Comparison of ENCODE assay signal across 10 cellular contexts in genomic region chr3:16132926-16133325, GRCh38. TPM values are rescaled to one million over a fixed set of nuclear protein-coding genes. Genes with fewer than 3 reads are reported as not detected.
DNase-seq lines count a peak whose midpoint lies in the region; ATAC-seq and TF ChIP-seq lines count a peak whose summit lies in the region.
"Had no signal": no experiment of that assay in that cellular context is flagged by ENCODE, and none has a peak within 500 bp of the region (broad histone marks: within the 10 kb centered on the region; RNA-seq: fewer than 3 reads in every experiment).

No MANE protein-coding gene starts in this region.

- no peak for TF ChIP-seq POLR2A in gastroesophageal sphincter (IDR thresholded peaks at IDR 0.05)

- H3K27me3 ChIP-seq in gastroesophageal sphincter: no peaks in the 10 kb centered on the region

- H3K36me3 ChIP-seq in gastroesophageal sphincter: no peaks in the 10 kb centered on the region

- DNase-seq in DMS 273 (lab: John Stamatoyannopoulos, UW; ENCODE audit: unreplicated experiment) (peak; percentile 97), RPMI7951 (ENCODE audit: low read depth) (peak; percentile 39), posterior cingulate gyrus (peak in 7 of 10 donors; percentile 25 to 88 (median 36)), posterior vena cava (ENCODE audit: low spot score) (no peak), A172 (ENCODE audit: low spot score) (no peak), midbrain (lab: John Stamatoyannopoulos, UW) (no peak)
- DNase-seq in activated CD4-positive, CD25-positive, alpha-beta regulatory T cell treated with anti-CD3 and anti-CD28 coated beads, Interleukin-2, amount 50 U/mL, for 72 hours: no peak
- DNase-seq: AML-193, NCI-H146 had no signal

- intact Hi-C loops in posterior cingulate gyrus (cut with DNase I): no loop called here
- intact Hi-C loops in posterior vena cava (cut with DNase I): loop anchor here in 1 of 2 donors (10.0 kb wide), 1 partner anchor 78 kb away; no protein-coding TSS in a partner anchor

- 7% methylated on average over 2 to 3 of the region's 3 CpGs for WGBS in gastroesophageal sphincter (ENCODE audit: low coverage in 1 of 2), 2 donors

- no peak overlapping the region for H3K4me3 ChIP-seq in gastroesophageal sphincter

- peaks cover 0 to 27% (median 12%) of the 10 kb centered on the region in 3 donors for H3K4me1 ChIP-seq in gastroesophageal sphincter

- TF ChIP-seq CTCF in gastroesophageal sphincter (IDR thresholded peaks at IDR 0.05): no peak

- peak overlapping the region in 3 of 4 donors; percentile 45 to 62 (median 49) for H3K27ac ChIP-seq in gastroesophageal sphincter

- ATAC-seq in gastroesophageal sphincter: peak; percentile 25

- no peak for TF ChIP-seq EP300 in gastroesophageal sphincter (IDR thresholded peaks at IDR 0.05)

- peaks cover 0 to 10% (median 0%) of the 10 kb centered on the region in 3 donors for H3K9me3 ChIP-seq in gastroesophageal sphincter

RNA-seq across cellular contexts. Expression of gene GALNT15, which starts 41.6 kb away (rescaled TPM):
- total RNA-seq in RPMI7951 (2014; rRNA removed; shearing (Covaris generic)): 0.12 TPM in 1 of 2 replicates, not detected in the other
- total RNA-seq in gastroesophageal sphincter (100 to 1,000 TPM in 3 of 4 donors, 10 to 100 TPM in 1; 75.4 to 297 (median 134) TPM), posterior vena cava (100 to 1,000 TPM in 1 of 2 donors, 10 to 100 TPM in 1; 62.2 to 130 TPM)
- total RNA-seq in A172 (2014; rRNA removed; shearing (Covaris generic)): not detected in 2 replicates

Comparison
In these comparisons a context has a peak if more than half of its experiments do, and no peak if none do; other contexts are left out.
1. DNase-seq: peak in DMS 273 (single experiment), RPMI7951 (single experiment) and posterior cingulate gyrus (7 of 10); none in posterior vena cava (single experiment), A172 (single experiment), activated CD4-positive, CD25-positive, alpha-beta regulatory T cell treated with anti-CD3 and anti-CD28 coated beads, Interleukin-2, amount 50 U/mL, for 72 hours (single experiment) and midbrain (single experiment).
2. RNA of gene GALNT15, which starts 41.6 kb away (total RNA-seq): 75.4 to 297 TPM in gastroesophageal sphincter and 62.2 to 130 TPM in posterior vena cava; 0.12 TPM in RPMI7951 and not detected in A172; every median in the first group is over 10 times any median in the second.